Comparison of ENCODE assay signal across 9 cellular contexts in the genomic region with DNA sequence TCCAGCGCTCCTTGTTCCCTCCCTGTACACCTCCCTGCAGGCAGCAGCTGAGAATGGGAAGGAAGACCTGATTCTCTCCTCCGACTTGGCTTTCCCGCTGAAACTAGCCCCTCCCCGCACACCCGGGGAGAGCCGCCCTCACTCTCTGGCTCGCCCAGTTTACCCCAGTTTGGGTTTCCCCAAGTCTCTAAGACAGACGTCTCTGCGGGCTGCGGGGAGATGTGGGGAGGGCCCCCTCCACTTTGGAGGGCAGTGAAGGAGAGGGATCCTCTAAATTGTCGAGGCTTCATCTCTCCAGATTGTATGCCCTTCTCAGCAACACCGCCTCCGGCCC. TPM values are rescaled to one million over a fixed set of nuclear protein-coding genes. Genes with fewer than 3 reads are reported as not detected.
DNase-seq lines count a peak whose midpoint lies in the region; ATAC-seq and TF ChIP-seq lines count a peak whose summit lies in the region.
"Had no signal": no experiment of that assay in that cellular context is flagged by ENCODE, and none has a peak within 500 bp of the region (broad histone marks: within the 10 kb centered on the region; RNA-seq: fewer than 3 reads in every experiment).

No MANE protein-coding gene starts in this region.

- H3K27ac ChIP-seq in HUES64 (ENCODE audit: low read depth, low read length) = peak overlapping the region; percentile 94; the same call in 1 of the 2 replicates
- peak overlapping the region; percentile 63 for H3K27ac ChIP-seq in urinary bladder (ENCODE audit: low read depth)
- H3K27ac ChIP-seq: psoas muscle had no signal

- intact Hi-C loops in mucosa of descending colon (cut with DNase I, micrococcal nuclease) = no loop called here

- 0% methylated on average over 13 of the region's 13 CpGs for WGBS in HUES64
- 2% methylated on average over 13 of the region's 13 CpGs for WGBS in urinary bladder

- H3K36me3 ChIP-seq in HUES64 (ENCODE audit: insufficient read depth, low read length) (peaks cover 17% of the 10 kb centered on the region), mucosa of descending colon (ENCODE audit: low read depth) (no peaks in the 10 kb centered on the region), urinary bladder (ENCODE audit: insufficient read depth) (no peaks in the 10 kb centered on the region)

- H3K9ac ChIP-seq in HUES64 (ENCODE audit: low read depth, low read length) = peak overlapping the region; percentile 78

- H3K4me3 ChIP-seq in HUES64 (ENCODE audit: low read length) = peak overlapping the region; percentile 85
- peak overlapping the region; percentile 14 for H3K4me3 ChIP-seq in choroid plexus epithelial cell (ENCODE audit: low read depth, low read length)
- peak overlapping the region; percentile 46 for H3K4me3 ChIP-seq in mucosa of descending colon
- peak overlapping the region; percentile 23 for H3K4me3 ChIP-seq in urinary bladder (ENCODE audit: low read depth, low read length)

- H3K9me3 ChIP-seq in HUES64 (ENCODE audit: insufficient read depth, low read depth, low read length) = no peaks in the 10 kb centered on the region
- no peaks in the 10 kb centered on the region for H3K9me3 ChIP-seq in mucosa of descending colon
- H3K9me3 ChIP-seq: psoas muscle had no signal

- H3K27me3 ChIP-seq in HUES64 (ENCODE audit: insufficient read depth, low read length) = peaks cover 5% of the 10 kb centered on the region; the same call in 1 of the 2 replicates

- DNase-seq in T-helper 22 cell (ENCODE audit: low read depth) = peak; percentile 37
- DNase-seq in choroid plexus epithelial cell (ENCODE audit: low read depth) = no peak
- peak; percentile 74 to 84 (median 78) for DNase-seq in mucosa of descending colon
- DNase-seq in GM03348 (ENCODE audit: low spot score) = no peak
- no peak for DNase-seq in anterior cingulate cortex (lab: John Stamatoyannopoulos, UW)

- ATAC-seq in mucosa of descending colon (peak; percentile 55), HG02610 (IDR thresholded peaks at IDR 0.05; ENCODE audit: unreplicated experiment) (no peak)

- no peak for TF ChIP-seq CTCF in choroid plexus epithelial cell (conservative IDR thresholded peaks at IDR 0.05; ENCODE audit: low read depth, low read length)
- TF ChIP-seq CTCF in mucosa of descending colon (IDR thresholded peaks at IDR 0.05) = no peak

- H3K4me1 ChIP-seq in HUES64 (ENCODE audit: insufficient read depth, low read length) = peaks cover 16% of the 10 kb centered on the region
- H3K4me1 ChIP-seq in mucosa of descending colon (ENCODE audit: low read depth) = peaks cover 24% of the 10 kb centered on the region
- no peaks in the 10 kb centered on the region for H3K4me1 ChIP-seq in urinary bladder (ENCODE audit: insufficient read depth)

RNA-seq across cellular contexts. Expression of gene GRB7, which starts 0.8 kb away (rescaled TPM):
- 15.8 TPM for polyA plus RNA-seq in HUES64 (2013, experiment 1 of 2)
- polyA plus RNA-seq in HUES64 (2013, experiment 2 of 2) = 14.2 TPM
- total RNA-seq in mucosa of descending colon (10 to 100 TPM; 13.6 to 49.0 (median 28.0) TPM), urinary bladder (2.9 TPM)
- polyA plus RNA-seq in urinary bladder = 2.7 TPM
- total RNA-seq: psoas muscle had no signal

RNA-seq across cellular contexts. Expression of gene MIEN1, which starts 8.2 kb away (rescaled TPM):
- polyA plus RNA-seq in HUES64 (2013, experiment 1 of 2) = 29.9 TPM
- polyA plus RNA-seq in HUES64 (2013, experiment 2 of 2) = 42.8 TPM
- total RNA-seq in mucosa of descending colon = 10 to 100 TPM; 63.2 to 84.3 (median 67.1) TPM
- total RNA-seq in urinary bladder = 7.9 TPM
- 60.5 TPM for polyA plus RNA-seq in urinary bladder

RNA-seq across cellular contexts. Expression of gene ERBB2, which starts 38.7 kb away (rescaled TPM):
- 138 TPM for polyA plus RNA-seq in HUES64 (2013, experiment 1 of 2)
- polyA plus RNA-seq in HUES64 (2013, experiment 2 of 2) = 104 TPM
- total RNA-seq in mucosa of descending colon (100 to 1,000 TPM; 104 to 284 (median 161) TPM), urinary bladder (60.5 TPM)
- polyA plus RNA-seq in urinary bladder = 38.3 TPM

RNA-seq across cellular contexts. Expression of gene PGAP3, which starts 50.7 kb away (rescaled TPM):
- 10.3 TPM for polyA plus RNA-seq in HUES64 (2013, experiment 1 of 2)
- 8.7 TPM for polyA plus RNA-seq in HUES64 (2013, experiment 2 of 2)
- 10 to 100 TPM; 27.7 to 74.6 (median 47.9) TPM for total RNA-seq in mucosa of descending colon
- total RNA-seq in urinary bladder = 10.0 TPM
- 19.1 TPM for polyA plus RNA-seq in urinary bladder

Comparison
In these comparisons a context has a peak if more than half of its experiments do, and no peak if none do; other contexts are left out.
1. H3K4me3 ChIP-seq: peak in every context shown above with its lines; median percentile 85 in HUES64; 46 in mucosa of descending colon; 23 in urinary bladder; 14 in choroid plexus epithelial cell.
2. DNase-seq: peak in T-helper 22 cell (single experiment) and mucosa of descending colon (3 of 3); none in choroid plexus epithelial cell (single experiment), GM03348 (single experiment) and anterior cingulate cortex (0 of 58).